Comparison of ENCODE assay signal across 20 cellular contexts in genomic region chr2:9590635-9591034, GRCh38. TPM values are rescaled to one million over a fixed set of nuclear protein-coding genes. Genes with fewer than 3 reads are reported as not detected.
DNase-seq lines count a peak whose midpoint lies in the region; ATAC-seq, FAIRE-seq and TF ChIP-seq lines count a peak whose summit lies in the region.
"Had no signal": no experiment of that assay in that cellular context is flagged by ENCODE, and none has a peak within 500 bp of the region (broad histone marks: within the 10 kb centered on the region; RNA-seq: fewer than 3 reads in every experiment).

No MANE protein-coding gene starts in this region.

- peaks cover 32% of the 10 kb centered on the region for H3K4me1 Mint-ChIP-seq in CD4-positive, alpha-beta T cell (ENCODE audit: low read depth)
- peaks cover 58% of the 10 kb centered on the region for H3K4me1 Mint-ChIP-seq in activated T-helper 1 cell treated with anti-CD3 and anti-CD28 coated beads, Interleukin-12 subunit alpha, Interleukin-12 subunit beta, Interleukin-2, Interleukin-4 antibody, amounts not matched to agents 30 ng/mL and 10 ng/mL and 1 ng/mL, durations not matched to agents 14 hours and 24 hours and 36 hours (ENCODE audit: low read depth)
- H3K4me1 Mint-ChIP-seq in immature natural killer cell = peaks cover 24 to 75% of the 10 kb centered on the region in 2 donors

- H3K9me3 Mint-ChIP-seq in CD4-positive, alpha-beta T cell = no peaks in the 10 kb centered on the region
- H3K9me3 Mint-ChIP-seq in activated T-helper 1 cell treated with anti-CD3 and anti-CD28 coated beads, Interleukin-12 subunit alpha, Interleukin-12 subunit beta, Interleukin-2, Interleukin-4 antibody, amounts not matched to agents 30 ng/mL and 10 ng/mL and 1 ng/mL, durations not matched to agents 14 hours and 24 hours and 36 hours = no peaks in the 10 kb centered on the region
- H3K9me3 Mint-ChIP-seq in immature natural killer cell = no peaks in the 10 kb centered on the region
- H3K9me3 Mint-ChIP-seq: memory B cell, naive B cell, WTC11 had no signal

- WGBS in GM23248 (ENCODE audit: low coverage in 1 of 2, low lambda C conversion rate in 2 of 2, missing lambda C conversion rate in 2 of 2), 2 experiments = 45% methylated on average over 3 of the region's 3 CpGs

- H4K20me1 ChIP-seq in GM23248 (ENCODE audit: insufficient read depth) = peaks cover 19% of the 10 kb centered on the region
- H4K20me1 ChIP-seq in Karpas-422 (ENCODE audit: insufficient read depth, low read depth, low read length) = peaks cover 3% of the 10 kb centered on the region; the same call in 1 of the 2 replicates

- H3K4me1 ChIP-seq in GM23248 (ENCODE audit: insufficient read depth) = peaks cover 50% of the 10 kb centered on the region
- H3K4me1 ChIP-seq in Karpas-422 (ENCODE audit: low read length) = peaks cover 14% of the 10 kb centered on the region
- H3K4me1 ChIP-seq in kidney (ENCODE audit: control insufficient read depth in 1 of 2, insufficient read depth in 1 of 2, low read depth in 1 of 2, low read length in 2 of 2) = peaks cover 0 to 4% of the 10 kb centered on the region in 2 donors

- no peaks in the 10 kb centered on the region for H3K9me2 ChIP-seq in GM23248 (ENCODE audit: insufficient read depth)
- no peaks in the 10 kb centered on the region for H3K9me2 ChIP-seq in Karpas-422 (replicated peaks; ENCODE audit: insufficient read depth, low read length)

- peaks cover 69% of the 10 kb centered on the region for H3K36me3 Mint-ChIP-seq in CD4-positive, alpha-beta T cell (ENCODE audit: low read depth)
- H3K36me3 Mint-ChIP-seq in activated T-helper 1 cell treated with anti-CD3 and anti-CD28 coated beads, Interleukin-12 subunit alpha, Interleukin-12 subunit beta, Interleukin-2, Interleukin-4 antibody, amounts not matched to agents 30 ng/mL and 10 ng/mL and 1 ng/mL, durations not matched to agents 14 hours and 24 hours and 36 hours (ENCODE audit: low read depth) = peaks cover 47% of the 10 kb centered on the region
- H3K36me3 Mint-ChIP-seq in immature natural killer cell = peaks cover 4 to 21% (median 7%) of the 10 kb centered on the region in 3 donors

- no peak for FAIRE-seq in kidney (lab: Jason Lieb, UNC)
- FAIRE-seq: D721Med, G401.6, keratinocyte had no signal

- no peaks in the 10 kb centered on the region for H3K27me3 ChIP-seq in CD4-positive, alpha-beta T cell (ENCODE audit: control insufficient read depth, insufficient read depth, low read length)
- H3K27me3 ChIP-seq in GM23248 (replicated peaks; ENCODE audit: insufficient read depth) (no peaks in the 10 kb centered on the region), Karpas-422 (ENCODE audit: low read length) (no peaks in the 10 kb centered on the region)
- H3K27me3 ChIP-seq: cardiac muscle cell, vagina had no signal

- CTCF ChIA-PET in CD4-positive, alpha-beta T cell (lab: Charles Lee) = interaction anchor here (0.7 kb wide), 1 partner anchor 17 kb away, joined by 3 read pairs; no protein-coding TSS in a partner anchor

- in situ Hi-C loops in GM23248 (cut with MboI) = no loop called here

- H3F3A ChIP-seq in GM23248 (ENCODE audit: insufficient read depth) = peaks cover 73% of the 10 kb centered on the region

- TF ChIP-seq CTCF in CD4-positive, alpha-beta T cell (IDR thresholded peaks at IDR 0.05) = no peak
- TF ChIP-seq CTCF in kidney (IDR thresholded peaks at IDR 0.05; ENCODE audit: borderline replicate concordance, extremely low read depth, insufficient read depth) = no peak

- H3K9me3 ChIP-seq in CD4-positive, alpha-beta T cell (ENCODE audit: control insufficient read depth, low read length) = no peaks in the 10 kb centered on the region
- no peaks in the 10 kb centered on the region for H3K9me3 ChIP-seq in GM23248 (ENCODE audit: low read depth)
- no peaks in the 10 kb centered on the region for H3K9me3 ChIP-seq in Karpas-422 (ENCODE audit: low read length)
- no peaks in the 10 kb centered on the region for H3K9me3 ChIP-seq in kidney (ENCODE audit: control insufficient read depth in 1 of 2, low read length in 2 of 2)
- H3K9me3 ChIP-seq: vagina had no signal

- 0 out of 2 replicates have a peak overlapping the region, but pooled peaks have one; percentile 10 for H3K9ac ChIP-seq in GM23248
- H3K9ac ChIP-seq in Karpas-422 (ENCODE audit: low read length) = no peak overlapping the region
- no peak overlapping the region for H3K9ac ChIP-seq in kidney (ENCODE audit: low read length in 2 of 2)

- peaks cover 96% of the 10 kb centered on the region for H3K79me2 ChIP-seq in GM23248 (ENCODE audit: insufficient read depth)
- H3K79me2 ChIP-seq in Karpas-422 (ENCODE audit: low read length) = peaks cover 94% of the 10 kb centered on the region

- intact Hi-C loops in CD4-positive, alpha-beta T cell (cut with DNase I, micrococcal nuclease) = no loop called here
- intact Hi-C loops in activated T-helper 1 cell treated with anti-CD3 and anti-CD28 coated beads, Interleukin-12 subunit alpha, Interleukin-12 subunit beta, Interleukin-2, Interleukin-4 antibody, amounts not matched to agents 30 ng/mL and 10 ng/mL and 1 ng/mL, durations not matched to agents 14 hours and 24 hours and 36 hours (cut with micrococcal nuclease) = loop anchor here (2.0 to 10.0 kb wide), 3 partner anchors 14 to 854 kb away; partner anchors contain the start of gene ODC1
- intact Hi-C loops in kidney (cut with DNase I) = no loop called here

- H2AFZ ChIP-seq in GM23248 (no peak overlapping the region), Karpas-422 (ENCODE audit: low read length) (no peak overlapping the region)

- no peak overlapping the region for H3K4me3 ChIP-seq in GM23248
- H3K4me3 ChIP-seq in Karpas-422 (ENCODE audit: low read length) = no peak overlapping the region
- no peak overlapping the region for H3K4me3 ChIP-seq in kidney (ENCODE audit: low read length in 2 of 2)
- H3K4me3 ChIP-seq: cardiac muscle cell, vagina had no signal

- peaks cover 51% of the 10 kb centered on the region for H3K36me3 ChIP-seq in GM23248 (ENCODE audit: low read depth)
- peaks cover 65% of the 10 kb centered on the region for H3K36me3 ChIP-seq in Karpas-422 (ENCODE audit: insufficient read depth, low read length)
- peaks cover 8 to 10% of the 10 kb centered on the region in 2 donors for H3K36me3 ChIP-seq in kidney (ENCODE audit: control insufficient read depth in 1 of 2, insufficient read depth in 2 of 2, low read length in 2 of 2)

- ATAC-seq in CD4-positive, alpha-beta T cell (ENCODE audit: poor library complexity) = no peak
- ATAC-seq in HG02885 (IDR thresholded peaks at IDR 0.05; ENCODE audit: poor library complexity, unreplicated experiment) = no peak
- ATAC-seq: WTC11 had no signal

- no peaks in the 10 kb centered on the region for H3K27me3 Mint-ChIP-seq in CD4-positive, alpha-beta T cell
- H3K27me3 Mint-ChIP-seq in activated T-helper 1 cell treated with anti-CD3 and anti-CD28 coated beads, Interleukin-12 subunit alpha, Interleukin-12 subunit beta, Interleukin-2, Interleukin-4 antibody, amounts not matched to agents 30 ng/mL and 10 ng/mL and 1 ng/mL, durations not matched to agents 14 hours and 24 hours and 36 hours (ENCODE audit: insufficient read depth) = no peaks in the 10 kb centered on the region
- no peaks in the 10 kb centered on the region for H3K27me3 Mint-ChIP-seq in immature natural killer cell (ENCODE audit: low read depth in 3 of 3)
- H3K27me3 Mint-ChIP-seq: B cell, memory B cell, naive B cell had no signal

- no peak overlapping the region for H3K4me2 ChIP-seq in GM23248 (ENCODE audit: unreplicated experiment)
- no peak overlapping the region for H3K4me2 ChIP-seq in Karpas-422 (ENCODE audit: low read depth, low read length, poor library complexity, severe bottlenecking)

- no peak overlapping the region for H3K4me3 Mint-ChIP-seq in CD4-positive, alpha-beta T cell
- no peak overlapping the region for H3K4me3 Mint-ChIP-seq in activated T-helper 1 cell treated with anti-CD3 and anti-CD28 coated beads, Interleukin-12 subunit alpha, Interleukin-12 subunit beta, Interleukin-2, Interleukin-4 antibody, amounts not matched to agents 30 ng/mL and 10 ng/mL and 1 ng/mL, durations not matched to agents 14 hours and 24 hours and 36 hours
- no peak overlapping the region for H3K4me3 Mint-ChIP-seq in immature natural killer cell
- H3K4me3 Mint-ChIP-seq: B cell, memory B cell, naive B cell, WTC11 had no signal

- POLR2A ChIA-PET in CD4-positive, alpha-beta T cell (lab: Charles Lee) = interaction anchor here (0.6 kb wide), 1 partner anchor 27 kb away, joined by 3 read pairs; no protein-coding TSS in a partner anchor

- no peak for DNase-seq in CD4-positive, alpha-beta T cell
- DNase-seq in GM23248 (peak; percentile 71), immature natural killer cell (no peak), Karpas-422 (no peak), kidney (no peak)
- no peak for DNase-seq in activated T-helper 1 cell treated with anti-CD3 and anti-CD28 coated beads, Interleukin-12 subunit alpha, Interleukin-12 subunit beta, Interleukin-2, Interleukin-4 antibody, amounts not matched to agents 30 ng/mL and 10 ng/mL and 1 ng/mL, durations not matched to agents 14 hours and 24 hours and 36 hours (ENCODE audit: low spot score)
- DNase-seq: Kasumi-1; naive B cell; NCI-H1092 treated with DMSO at 0.1 percent for 48 hours; NCI-H2081 treated with DMSO at 0.1 percent for 48 hours; stimulated activated CD4-positive, alpha-beta T cell treated with anti-CD3 and anti-CD28 coated beads, Interleukin-2, amount 100 ng/mL, for 24 hours had no signal

- no peak overlapping the region for H3K27ac ChIP-seq in CD4-positive, alpha-beta T cell (ENCODE audit: low read depth, low read length)
- peak overlapping the region; percentile 41 for H3K27ac ChIP-seq in GM23248
- H3K27ac ChIP-seq in Karpas-422 (ENCODE audit: low read length) = no peak overlapping the region
- no peak overlapping the region for H3K27ac ChIP-seq in kidney (ENCODE audit: low read depth in 2 of 2, low read length in 2 of 2)
- H3K27ac ChIP-seq: cardiac muscle cell, vagina had no signal

- peak overlapping the region; percentile 17 for H3K27ac Mint-ChIP-seq in CD4-positive, alpha-beta T cell
- peak overlapping the region; percentile 6 for H3K27ac Mint-ChIP-seq in activated T-helper 1 cell treated with anti-CD3 and anti-CD28 coated beads, Interleukin-12 subunit alpha, Interleukin-12 subunit beta, Interleukin-2, Interleukin-4 antibody, amounts not matched to agents 30 ng/mL and 10 ng/mL and 1 ng/mL, durations not matched to agents 14 hours and 24 hours and 36 hours
- H3K27ac Mint-ChIP-seq in immature natural killer cell = peak overlapping the region in 4 of 6 donors; percentile 1 to 68 (median 52)
- H3K27ac Mint-ChIP-seq: B cell, WTC11 had no signal

RNA-seq across cellular contexts. Expression of gene ADAM17, which starts 35.0 kb away (rescaled TPM):
- total RNA-seq in CD4-positive, alpha-beta T cell = 10 to 100 TPM; 21.4 to 21.6 TPM
- 25.4 and 31.8 TPM in 2 replicates for total RNA-seq in GM23248 (2014; rRNA removed; shearing (Covaris generic))
- 19.8 and 20.9 TPM in 2 replicates for polyA plus RNA-seq in GM23248 (2016; fragmentation: Nextera tagmentation; extraction: Ambion mirVana)
- 30.4 and 31.6 TPM in 2 replicates for total RNA-seq in activated T-helper 1 cell treated with anti-CD3 and anti-CD28 coated beads, Interleukin-12 subunit alpha, Interleukin-12 subunit beta, Interleukin-2, Interleukin-4 antibody, amounts not matched to agents 30 ng/mL and 10 ng/mL and 1 ng/mL, durations not matched to agents 14 hours and 24 hours and 36 hours
- polyA plus RNA-seq in immature natural killer cell = 10 to 100 TPM in 1 of 3 donors, 1 to 10 TPM in 2; 6.3 to 14.9 (median 8.0) TPM
- total RNA-seq in Karpas-422 (2014; rRNA removed; shearing (Covaris generic); ENCODE audit: low replicate concordance) = 36.6 and 39.8 TPM in 2 replicates
- total RNA-seq in kidney = 29.9 TPM
- polyA plus RNA-seq in kidney (ENCODE audit: insufficient read depth, low read depth, low replicate concordance) = 6.5 TPM

RNA-seq across cellular contexts. Expression of gene YWHAQ, which starts 40.2 kb away (rescaled TPM):
- 100 to 1,000 TPM in 1 of 2 experiments, 10 to 100 TPM in 1; 95.8 to 101 TPM for total RNA-seq in CD4-positive, alpha-beta T cell
- total RNA-seq in GM23248 (2014; rRNA removed; shearing (Covaris generic)) = 397 and 400 TPM in 2 replicates
- 694 and 728 TPM in 2 replicates for polyA plus RNA-seq in GM23248 (2016; fragmentation: Nextera tagmentation; extraction: Ambion mirVana)
- total RNA-seq in activated T-helper 1 cell treated with anti-CD3 and anti-CD28 coated beads, Interleukin-12 subunit alpha, Interleukin-12 subunit beta, Interleukin-2, Interleukin-4 antibody, amounts not matched to agents 30 ng/mL and 10 ng/mL and 1 ng/mL, durations not matched to agents 14 hours and 24 hours and 36 hours = 290 and 311 TPM in 2 replicates
- 100 to 1,000 TPM; 406 to 761 (median 479) TPM for polyA plus RNA-seq in immature natural killer cell
- total RNA-seq in Karpas-422 (2014; rRNA removed; shearing (Covaris generic); ENCODE audit: low replicate concordance) = 112 and 189 TPM in 2 replicates
- total RNA-seq in kidney = 262 TPM
- polyA plus RNA-seq in kidney (ENCODE audit: insufficient read depth, low read depth, low replicate concordance) = 168 TPM
